12 cellular contexts compared by ENCODE assay signal in genomic region chr2:227308784-227309183, GRCh38. TPM values are rescaled to one million over a fixed set of nuclear protein-coding genes. Genes with fewer than 3 reads are reported as not detected.
DNase-seq lines count a peak whose midpoint lies in the region; ATAC-seq and TF ChIP-seq lines count a peak whose summit lies in the region.
"Had no signal": no experiment of that assay in that cellular context is flagged by ENCODE, and none has a peak within 500 bp of the region (broad histone marks: within the 10 kb centered on the region; RNA-seq: fewer than 3 reads in every experiment).

No MANE protein-coding gene starts in this region.

- H3K27ac ChIP-seq in psoas muscle: peak overlapping the region; percentile 74
- H3K27ac ChIP-seq: gastroesophageal sphincter, SJSA1 had no signal

- peaks cover 10% of the 10 kb centered on the region for H3K4me1 ChIP-seq in psoas muscle
- H3K4me1 ChIP-seq: gastroesophageal sphincter, SJSA1 had no signal

- H3K27me3 ChIP-seq in psoas muscle (ENCODE audit: insufficient read depth in 3 of 3, low read length in 2 of 3): no peaks in the 10 kb centered on the region
- H3K27me3 ChIP-seq: gastroesophageal sphincter, SJSA1 had no signal

- intact Hi-C loops in psoas muscle (cut with DNase I): no loop called here

- H3K9me3 ChIP-seq in psoas muscle: no peaks in the 10 kb centered on the region
- H3K9me3 ChIP-seq: gastroesophageal sphincter, SJSA1 had no signal

- ATAC-seq in GM19043 (IDR thresholded peaks at IDR 0.05; ENCODE audit: low read depth, unreplicated experiment) (peak; percentile 79), HG02571 (IDR thresholded peaks at IDR 0.05; ENCODE audit: unreplicated experiment) (peak; percentile 79), HG03558 (IDR thresholded peaks at IDR 0.05; ENCODE audit: extremely low read depth, unreplicated experiment) (peak; percentile 91), psoas muscle (peak; percentile 88 to 97 (median 96))
- ATAC-seq: activated CD8-positive, alpha-beta T cell treated with anti-CD3 and anti-CD28 coated beads, Interleukin-2, amount 10 ng/mL, durations not matched to agents 7 days and 5 days; gastroesophageal sphincter had no signal

- TF ChIP-seq CTCF in psoas muscle (IDR thresholded peaks at IDR 0.05): no peak

- WGBS in psoas muscle, 3 donors: 31 to 40% (median 38%) methylated on average over 4 of the region's 4 CpGs

- peaks cover 8 to 98% of the 10 kb centered on the region in 2 donors for H3K36me3 ChIP-seq in psoas muscle (ENCODE audit: insufficient read depth in 1 of 2, low read depth in 1 of 2)
- H3K36me3 ChIP-seq: SJSA1 had no signal

- H3K4me3 ChIP-seq in psoas muscle: no peak overlapping the region
- H3K4me3 ChIP-seq: gastroesophageal sphincter, SJSA1 had no signal

- peak in 1 of 2 donors; percentile 18 for DNase-seq in psoas muscle
- no peak for DNase-seq in kidney tubule cell (ENCODE audit: low spot score)
- no peak for DNase-seq in NK-92 treated with Interleukin-12 subunit alpha and Interleukin-12 subunit beta, amount 100 ng/mL, for 24 hours (lab: John Stamatoyannopoulos, UW)
- no peak for DNase-seq in hepatic stellate cell (ENCODE audit: low spot score)
- DNase-seq: activated CD8-positive, alpha-beta T cell treated with anti-CD3 and anti-CD28 coated beads, Interleukin-2, amount 10 ng/mL, durations not matched to agents 7 days and 5 days; DMS153; NCI-H1436 treated with DMSO at 0.1 percent for 48 hours had no signal

RNA-seq across cellular contexts. Expression of gene MFF, which starts 16.3 kb away (rescaled TPM):
- 10 to 100 TPM; 63.8 to 80.3 (median 70.2) TPM for total RNA-seq in psoas muscle
- 100 to 1,000 TPM in 2 of 3 donors, 10 to 100 TPM in 1; 75.0 to 143 (median 116) TPM for polyA plus RNA-seq in psoas muscle
